Comparison of ENCODE assay signal across 8 cellular contexts in the genomic region with DNA sequence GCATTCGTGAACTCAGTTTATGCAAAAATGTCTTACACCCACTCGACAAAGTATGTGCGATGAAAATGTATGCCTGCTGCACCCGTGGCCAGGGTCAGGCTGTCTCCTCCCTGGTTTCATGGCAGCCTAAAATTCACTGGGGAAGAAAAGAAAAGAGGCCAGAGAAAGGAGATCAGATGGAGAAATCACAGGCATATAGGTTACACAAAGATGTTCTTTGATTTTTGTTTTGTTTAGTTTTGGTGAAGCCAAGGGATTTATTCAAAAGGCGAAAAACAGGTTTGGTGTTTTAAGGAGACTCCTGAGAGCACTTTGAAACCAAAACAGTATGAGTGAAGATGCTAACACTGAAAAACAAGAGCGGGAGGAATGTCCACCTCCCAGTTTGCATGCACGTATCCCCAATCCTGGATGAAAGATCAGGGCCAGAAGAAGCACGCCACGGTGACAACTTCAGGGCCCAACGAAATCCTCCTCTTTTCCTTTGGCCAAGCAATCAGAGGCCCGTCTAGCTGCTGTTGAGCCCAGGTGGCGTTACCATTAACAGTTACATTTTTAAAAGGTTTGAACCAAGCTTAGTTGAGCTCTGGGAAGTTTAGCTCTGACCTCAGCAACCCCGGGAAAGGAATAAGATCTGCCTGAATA. TPM values are rescaled to one million over a fixed set of nuclear protein-coding genes. Genes with fewer than 3 reads are reported as not detected.
DNase-seq lines count a peak whose midpoint lies in the region; ATAC-seq, FAIRE-seq and TF ChIP-seq lines count a peak whose summit lies in the region.

No MANE protein-coding gene starts in this region.

- H3K4me1 ChIP-seq in CD8-positive, alpha-beta T cell (ENCODE audit: insufficient read depth, low read length): peaks cover 38% of the 10 kb centered on the region
- peaks cover 3 to 24% of the 10 kb centered on the region in 2 donors for H3K4me1 ChIP-seq in naive thymus-derived CD4-positive, alpha-beta T cell (ENCODE audit: control insufficient read depth in 2 of 2, insufficient read depth in 2 of 2, low read length in 2 of 2)

- no peak for FAIRE-seq in RCC 7860 (lab: Jason Lieb, UNC)

- peaks cover 57% of the 10 kb centered on the region for H3K4me1 Mint-ChIP-seq in CD8-positive, alpha-beta T cell (ENCODE audit: low read depth)
- H3K4me1 Mint-ChIP-seq in naive thymus-derived CD4-positive, alpha-beta T cell: peaks cover 27 to 72% (median 58%) of the 10 kb centered on the region in 7 donors

- no peaks in the 10 kb centered on the region for H3K27me3 Mint-ChIP-seq in CD8-positive, alpha-beta T cell (ENCODE audit: low read depth)
- no peaks in the 10 kb centered on the region for H3K27me3 Mint-ChIP-seq in naive thymus-derived CD4-positive, alpha-beta T cell

- H3K27me3 ChIP-seq in CD8-positive, alpha-beta T cell (ENCODE audit: insufficient read depth, low read length): no peaks in the 10 kb centered on the region
- no peaks in the 10 kb centered on the region for H3K27me3 ChIP-seq in naive thymus-derived CD4-positive, alpha-beta T cell (ENCODE audit: control insufficient read depth in 2 of 2, insufficient read depth in 2 of 2, low read length in 2 of 2)

- H3K36me3 ChIP-seq in CD8-positive, alpha-beta T cell (ENCODE audit: insufficient read depth, low read length): no peaks in the 10 kb centered on the region
- no peaks in the 10 kb centered on the region for H3K36me3 ChIP-seq in naive thymus-derived CD4-positive, alpha-beta T cell (ENCODE audit: control insufficient read depth in 2 of 3, insufficient read depth in 3 of 3, low read length in 3 of 3)

- H3K9me3 Mint-ChIP-seq in CD8-positive, alpha-beta T cell: no peaks in the 10 kb centered on the region
- H3K9me3 Mint-ChIP-seq in naive thymus-derived CD4-positive, alpha-beta T cell: no peaks in the 10 kb centered on the region

- no peak for TF ChIP-seq CTCF in CD8-positive, alpha-beta T cell (IDR thresholded peaks at IDR 0.05)
- TF ChIP-seq CTCF in cardiac fibroblast (IDR thresholded peaks at IDR 0.05; ENCODE audit: low read depth, low read length): no peak

- ATAC-seq in CD8-positive, alpha-beta T cell: no peak
- ATAC-seq in naive thymus-derived CD4-positive, alpha-beta T cell: no peak

- H3K27ac ChIP-seq in CD8-positive, alpha-beta T cell (ENCODE audit: low read depth, low read length): peak overlapping the region; percentile 85
- peak overlapping the region; percentile 82 for H3K27ac ChIP-seq in naive thymus-derived CD4-positive, alpha-beta T cell (ENCODE audit: low read depth, low read length)

- CTCF ChIA-PET in CD8-positive, alpha-beta T cell (lab: Charles Lee): no interaction called here
- CTCF ChIA-PET in naive thymus-derived CD4-positive, alpha-beta T cell (lab: Charles Lee): interaction anchor here (1.1 kb wide), 1 partner anchor 258 kb away, joined by 3 read pairs; no protein-coding TSS in a partner anchor

- no peaks in the 10 kb centered on the region for H3K9me3 ChIP-seq in CD8-positive, alpha-beta T cell (ENCODE audit: low read length)
- no peaks in the 10 kb centered on the region for H3K9me3 ChIP-seq in naive thymus-derived CD4-positive, alpha-beta T cell (ENCODE audit: control insufficient read depth in 2 of 3, low read length in 3 of 3)

- H3K4me3 ChIP-seq in CD8-positive, alpha-beta T cell (ENCODE audit: low read depth, low read length): peak overlapping the region; percentile 87
- H3K4me3 ChIP-seq in cardiac fibroblast (replicated peaks in 1 of 2; ENCODE audit: low read depth in 2 of 2, low read length in 2 of 2): peak overlapping the region; percentile 67 to 85
- H3K4me3 ChIP-seq in naive thymus-derived CD4-positive, alpha-beta T cell (ENCODE audit: low read length): peak overlapping the region; percentile 85

- peak overlapping the region; percentile 97 for H3K27ac Mint-ChIP-seq in CD8-positive, alpha-beta T cell
- H3K27ac Mint-ChIP-seq in naive thymus-derived CD4-positive, alpha-beta T cell: peak overlapping the region; percentile 92 to 98 (median 96)

- in situ Hi-C loops in KBM-7 (cut with MboI; ENCODE audit: low pct_unique_long_range_greater_than_20kb, low sequenced_read_pairs): no loop called here

- POLR2A ChIA-PET in CD8-positive, alpha-beta T cell (lab: Charles Lee): interaction anchor here (0.8 to 1.6 kb wide), 3 partner anchors 11 to 117 kb away, joined by 3 read pairs; a partner anchor contains a TSS
- POLR2A ChIA-PET in naive thymus-derived CD4-positive, alpha-beta T cell (lab: Charles Lee): interaction anchor here (0.8 to 2.8 kb wide), 4 partner anchors 118 to 547 kb away, joined by 3 to 10 read pairs (median 5); a partner anchor contains a TSS

- peaks cover 4% of the 10 kb centered on the region for H3K36me3 Mint-ChIP-seq in CD8-positive, alpha-beta T cell
- peaks cover 0 to 15% (median 0%) of the 10 kb centered on the region in 5 donors for H3K36me3 Mint-ChIP-seq in naive thymus-derived CD4-positive, alpha-beta T cell

- H3K4me3 Mint-ChIP-seq in CD8-positive, alpha-beta T cell: peak overlapping the region; percentile 87
- H3K4me3 Mint-ChIP-seq in naive thymus-derived CD4-positive, alpha-beta T cell: peak overlapping the region; percentile 85 to 99 (median 91)

- intact Hi-C loops in CD8-positive, alpha-beta T cell (cut with DNase I, micrococcal nuclease): loop anchor here (2.0 to 10.0 kb wide), 10 partner anchors 70 to 1014 kb away; a partner anchor contains a TSS
- intact Hi-C loops in naive thymus-derived CD4-positive, alpha-beta T cell (cut with micrococcal nuclease): loop anchor here (2.0 to 5.0 kb wide), 14 partner anchors 14 to 1018 kb away; a partner anchor contains a TSS

- DNase-seq in CD8-positive, alpha-beta T cell: no peak
- peak; percentile 11 for DNase-seq in KBM-7
- no peak for DNase-seq in cardiac fibroblast (ENCODE audit: low read depth in 2 of 2)
- DNase-seq in naive thymus-derived CD4-positive, alpha-beta T cell: no peak
- no peak for DNase-seq in cerebellar cortex (ENCODE audit: low spot score)
- no peak for DNase-seq in RCC 7860 (ENCODE audit: low spot score)
- no peak for DNase-seq in A172 (ENCODE audit: low spot score)
- DNase-seq in CD1c-positive myeloid dendritic cell (ENCODE audit: extremely low spot score): no peak

RNA-seq across cellular contexts. Expression of a gene that starts 1.0 kb away (rescaled TPM):
- 10 to 100 TPM; 11.4 to 12.3 TPM for total RNA-seq in CD8-positive, alpha-beta T cell
- 10 to 100 TPM in 1 of 5 experiments, 1 to 10 TPM in 4; 7.5 to 13.4 (median 8.1) TPM for total RNA-seq in naive thymus-derived CD4-positive, alpha-beta T cell
- 1 to 10 TPM; 8.4 to 8.8 TPM for polyA plus RNA-seq in naive thymus-derived CD4-positive, alpha-beta T cell
- total RNA-seq in A172 (2014; rRNA removed; shearing (Covaris generic)): 19.2 and 26.7 TPM in 2 replicates
